19 cellular contexts compared by ENCODE assay signal in genomic region chr20:53888510-53888909, GRCh38.
"Had no signal": no experiment of that assay in that cellular context is flagged by ENCODE, and none has a peak within 500 bp of the region (broad histone marks: within the 10 kb centered on the region; RNA-seq: fewer than 3 reads in every experiment).

No MANE protein-coding gene starts in this region.

- H3K9me3 ChIP-seq: colonic mucosa, neutrophil, pancreas, sigmoid colon had no signal

- H3K27ac Mint-ChIP-seq: activated B cell treated with CpG ODN at 0.5 μM for 24 hours; activated T-cell treated with anti-CD3 and anti-CD28 coated beads, Interleukin-2, amount 50 U/mL, for 72 hours; endodermal cell; natural killer cell had no signal

- H3K36me3 Mint-ChIP-seq: natural killer cell had no signal

- H3K4me3 Mint-ChIP-seq: activated B cell treated with CpG ODN at 0.5 μM for 24 hours; activated T-cell treated with anti-CD3 and anti-CD28 coated beads, Interleukin-2, amount 50 U/mL, for 72 hours; central memory CD8-positive, alpha-beta T cell; endodermal cell; natural killer cell; stimulated activated effector memory CD8-positive, alpha-beta T cell treated with anti-CD3 and anti-CD28 coated beads, Interleukin-12 subunit alpha, Interleukin-12 subunit beta, amount 100 ng/mL, for 72 hours had no signal

- H3K27ac ChIP-seq: colonic mucosa, epithelial cell of prostate, foreskin keratinocyte, neutrophil, pancreas, sigmoid colon had no signal

- H3K27me3 ChIP-seq: colonic mucosa, neutrophil, pancreas, sigmoid colon had no signal

- H3K27me3 Mint-ChIP-seq: activated B cell treated with CpG ODN at 0.5 μM for 24 hours; central memory CD8-positive, alpha-beta T cell had no signal

- H3K9me3 Mint-ChIP-seq: activated B cell treated with CpG ODN at 0.5 μM for 24 hours; activated T-cell treated with anti-CD3 and anti-CD28 coated beads, Interleukin-2, amount 50 U/mL, for 72 hours; central memory CD8-positive, alpha-beta T cell; natural killer cell; stimulated activated effector memory CD8-positive, alpha-beta T cell treated with anti-CD3 and anti-CD28 coated beads, Interleukin-12 subunit alpha, Interleukin-12 subunit beta, amount 100 ng/mL, for 72 hours had no signal

- ATAC-seq: activated T-cell treated with anti-CD3 and anti-CD28 coated beads, Interleukin-2, amount 50 U/mL, for 72 hours; foreskin keratinocyte; left cardiac atrium; natural killer cell; pancreas; stimulated activated effector memory CD8-positive, alpha-beta T cell treated with anti-CD3 and anti-CD28 coated beads, Interleukin-12 subunit alpha, Interleukin-12 subunit beta, amount 100 ng/mL, for 72 hours had no signal

- H3K36me3 ChIP-seq: colonic mucosa, neutrophil, pancreas, sigmoid colon had no signal

- H3K4me3 ChIP-seq: colonic mucosa, pancreas, sigmoid colon had no signal

- DNase-seq: activated B cell treated with CpG ODN at 0.5 μM for 24 hours; activated effector memory CD4-positive, alpha-beta T cell treated with anti-CD3 and anti-CD28 coated beads, Interleukin-2, amount 50 U/mL, for 16 hours; activated T-cell treated with anti-CD3 and anti-CD28 coated beads, Interleukin-2, amount 50 U/mL, for 72 hours; aorta; colonic mucosa; endodermal cell; foreskin keratinocyte; hippocampal formation; left cardiac atrium; natural killer cell; pancreas; sigmoid colon; stimulated activated CD4-positive, alpha-beta T cell treated with anti-CD3 and anti-CD28 coated beads, Interleukin-4, amount 100 ng/mL, for 24 hours; T-helper 1 cell; T-helper 9 cell had no signal

- H3K4me1 ChIP-seq: foreskin keratinocyte, pancreas, sigmoid colon had no signal
